ENCODE assay signal across 10 cellular contexts in the genomic region with DNA sequence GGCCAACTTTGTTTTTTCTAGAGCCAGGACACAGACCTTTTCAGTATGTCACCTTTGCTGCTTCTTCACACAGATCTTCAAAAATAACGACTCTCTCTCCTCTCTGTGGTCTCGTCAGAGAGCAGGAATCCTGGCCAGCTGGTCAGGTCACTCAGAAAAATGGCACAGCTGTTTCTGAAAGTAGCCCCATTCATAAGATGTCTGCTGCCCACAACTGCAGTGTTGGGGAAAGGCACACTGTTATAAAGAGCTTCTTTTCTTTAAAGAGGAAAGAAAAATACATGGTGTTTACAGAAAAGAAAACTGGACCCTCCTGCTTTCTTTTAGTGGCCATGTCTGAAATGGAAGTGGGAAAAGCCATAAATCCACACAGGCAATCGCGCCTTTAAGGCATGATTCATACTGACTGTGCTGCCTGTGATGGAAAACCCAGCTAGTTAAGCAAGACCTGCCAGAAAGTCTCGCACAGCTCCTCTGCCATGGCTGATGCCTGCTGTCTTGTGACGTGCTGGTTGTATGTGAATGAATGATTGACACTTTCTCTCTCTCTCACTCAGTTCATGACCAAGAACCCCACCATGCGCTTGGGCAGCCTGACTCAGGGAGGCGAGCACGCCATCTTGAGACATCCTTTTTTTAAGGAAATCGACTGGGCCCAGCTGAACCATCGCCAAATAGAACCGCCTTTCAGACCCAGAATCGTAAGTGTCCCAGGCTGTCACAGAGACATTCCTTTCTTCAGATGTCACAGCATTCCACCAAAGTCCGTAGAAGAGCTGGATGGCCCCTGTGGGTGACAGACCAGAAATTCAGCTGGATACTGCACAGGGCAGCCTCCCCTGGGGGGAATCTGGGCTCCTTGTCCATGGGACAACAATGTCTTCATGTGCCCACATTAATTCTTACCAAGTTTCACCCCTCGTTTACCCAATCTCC.
DNase-seq lines count a peak whose midpoint lies in the region; ATAC-seq lines count a peak whose summit lies in the region.
"Had no signal": no experiment of that assay in that cellular context is flagged by ENCODE, and none has a peak within 500 bp of the region (broad histone marks: within the 10 kb centered on the region; RNA-seq: fewer than 3 reads in every experiment).

No MANE protein-coding gene starts in this region.

- peak overlapping the region; percentile 70 for H3K9ac ChIP-seq in skeletal muscle satellite cell (ENCODE audit: low read depth, low read length)

- peak overlapping the region; percentile 99 for H3K27ac ChIP-seq in SJCRH30
- no peak overlapping the region for H3K27ac ChIP-seq in effector memory CD4-positive, alpha-beta T cell (ENCODE audit: insufficient read depth, low read length, poor library complexity, severe bottlenecking)

- H3K4me2 ChIP-seq in skeletal muscle satellite cell (ENCODE audit: low read length), result peak overlapping the region; percentile 36

- DNase-seq in GM04503 (ENCODE audit: low read depth) (peak; percentile 77), SJCRH30 (peak; percentile 90 to 95)
- no peak for DNase-seq in stimulated activated CD4-positive, alpha-beta T cell treated with anti-CD3 and anti-CD28 coated beads, Interleukin-4, amount 100 ng/mL, for 1 hour
- DNase-seq in effector memory CD4-positive, alpha-beta T cell, result no peak
- DNase-seq: effector CD4-positive, alpha-beta T cell; NCI-H187 treated with DMSO at 0.1 percent for 48 hours had no signal

- H3K4me1 Mint-ChIP-seq in stimulated activated memory B cell treated with anti-CD40 and anti-IgM and Interleukin-4, amounts not matched to agents 10 μg/mL and 1 μg/mL and 100 μg/mL, for 72 hours, result peaks cover 21% of the 10 kb centered on the region

- H3K4me1 ChIP-seq in SJCRH30, result peaks cover 30% of the 10 kb centered on the region
- H3K4me1 ChIP-seq in skeletal muscle satellite cell (ENCODE audit: control insufficient read depth, insufficient read depth, low read length), result peaks cover 71% of the 10 kb centered on the region
- no peaks in the 10 kb centered on the region for H3K4me1 ChIP-seq in effector memory CD4-positive, alpha-beta T cell (ENCODE audit: control insufficient read depth, insufficient read depth, low read length, poor library complexity, severe bottlenecking)

- no peaks in the 10 kb centered on the region for H3K27me3 Mint-ChIP-seq in stimulated activated memory B cell treated with anti-CD40 and anti-IgM and Interleukin-4, amounts not matched to agents 10 μg/mL and 1 μg/mL and 100 μg/mL, for 72 hours

- H3K9me3 ChIP-seq in SJCRH30 (replicated peaks) (no peaks in the 10 kb centered on the region), skeletal muscle satellite cell (replicated peaks; ENCODE audit: low read length) (no peaks in the 10 kb centered on the region)
- no peaks in the 10 kb centered on the region for H3K9me3 ChIP-seq in effector memory CD4-positive, alpha-beta T cell (ENCODE audit: control insufficient read depth, low read length)

- H3K4me3 ChIP-seq in SJCRH30 (peak overlapping the region; percentile 46), skeletal muscle satellite cell (ENCODE audit: low read length) (peak overlapping the region; percentile 20)
- no peak overlapping the region for H3K4me3 ChIP-seq in effector memory CD4-positive, alpha-beta T cell (ENCODE audit: insufficient read depth, low read depth, low read length, poor library complexity, severe bottlenecking)

- H3K36me3 Mint-ChIP-seq in stimulated activated memory B cell treated with anti-CD40 and anti-IgM and Interleukin-4, amounts not matched to agents 10 μg/mL and 1 μg/mL and 100 μg/mL, for 72 hours, result no peaks in the 10 kb centered on the region

- no peaks in the 10 kb centered on the region for H3K9me3 Mint-ChIP-seq in stimulated activated memory B cell treated with anti-CD40 and anti-IgM and Interleukin-4, amounts not matched to agents 10 μg/mL and 1 μg/mL and 100 μg/mL, for 72 hours

- peak; percentile 85 for ATAC-seq in esophagus mucosa
- ATAC-seq in stimulated activated memory B cell treated with anti-CD40 and anti-IgM and Interleukin-4, amounts not matched to agents 10 μg/mL and 1 μg/mL and 100 μg/mL, for 72 hours, result no peak
- ATAC-seq in HG03097 (IDR thresholded peaks at IDR 0.05; ENCODE audit: low FRiP score, unreplicated experiment), result no peak

- H3K4me3 Mint-ChIP-seq in stimulated activated memory B cell treated with anti-CD40 and anti-IgM and Interleukin-4, amounts not matched to agents 10 μg/mL and 1 μg/mL and 100 μg/mL, for 72 hours, result no peak overlapping the region

- no peaks in the 10 kb centered on the region for H3K36me3 ChIP-seq in SJCRH30
- no peaks in the 10 kb centered on the region for H3K36me3 ChIP-seq in skeletal muscle satellite cell (ENCODE audit: insufficient read depth, low read length)
- peaks cover 77% of the 10 kb centered on the region for H3K36me3 ChIP-seq in effector memory CD4-positive, alpha-beta T cell (ENCODE audit: control insufficient read depth, insufficient read depth, low read length)

- no peak overlapping the region for H3K27ac Mint-ChIP-seq in stimulated activated memory B cell treated with anti-CD40 and anti-IgM and Interleukin-4, amounts not matched to agents 10 μg/mL and 1 μg/mL and 100 μg/mL, for 72 hours

- no peaks in the 10 kb centered on the region for H3K27me3 ChIP-seq in SJCRH30
- no peaks in the 10 kb centered on the region for H3K27me3 ChIP-seq in skeletal muscle satellite cell (ENCODE audit: control insufficient read depth, insufficient read depth, low read length)
- H3K27me3 ChIP-seq in effector memory CD4-positive, alpha-beta T cell (replicated peaks; ENCODE audit: control insufficient read depth, insufficient read depth, low read length, poor library complexity, severe bottlenecking), result no peaks in the 10 kb centered on the region

Comparison
In these comparisons a context has a peak if more than half of its experiments do, and no peak if none do; other contexts are left out.
1. DNase-seq: peak in GM04503 (single experiment) and SJCRH30 (2 of 2); none in stimulated activated CD4-positive, alpha-beta T cell treated with anti-CD3 and anti-CD28 coated beads, Interleukin-4, amount 100 ng/mL, for 1 hour (single experiment) and effector memory CD4-positive, alpha-beta T cell (0 of 3).